Comparison of ENCODE assay signal across 15 cellular contexts in the genomic region with DNA sequence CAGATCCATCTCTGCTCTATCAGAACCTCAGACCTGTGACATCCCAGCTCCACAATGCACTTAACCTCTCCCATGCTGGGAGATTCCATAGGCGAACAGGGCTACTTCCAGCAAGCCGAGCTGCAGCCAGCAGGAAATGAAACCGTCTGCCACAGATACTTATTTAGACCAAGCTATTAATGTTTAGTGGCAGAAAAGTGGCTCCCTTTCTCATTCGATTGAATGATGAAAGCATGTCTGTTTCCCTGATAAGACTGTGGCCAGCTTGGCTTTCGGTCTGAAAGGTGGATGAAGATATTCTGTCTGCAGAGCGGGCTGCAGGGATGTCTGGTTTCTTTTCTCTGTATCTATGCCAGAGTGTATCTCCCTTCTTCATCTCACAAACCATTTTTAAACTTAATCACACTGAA.
DNase-seq lines count a peak whose midpoint lies in the region; ATAC-seq and TF ChIP-seq lines count a peak whose summit lies in the region.
"Had no signal": no experiment of that assay in that cellular context is flagged by ENCODE, and none has a peak within 500 bp of the region (broad histone marks: within the 10 kb centered on the region; RNA-seq: fewer than 3 reads in every experiment).

No MANE protein-coding gene starts in this region.

- no peak overlapping the region for H3K27ac ChIP-seq in coronary artery
- H3K27ac ChIP-seq: SJCRH30, suprapubic skin had no signal

- H3K4me3 ChIP-seq in skeletal muscle satellite cell (ENCODE audit: low read length) (no peak overlapping the region), coronary artery (no peak overlapping the region)
- H3K4me3 ChIP-seq: SJCRH30, suprapubic skin had no signal

- TF ChIP-seq CTCF in HFFc6 (IDR thresholded peaks at IDR 0.05) (no peak), WTC11 (IDR thresholded peaks at IDR 0.05) (no peak), coronary artery (IDR thresholded peaks at IDR 0.05) (no peak)

- no peaks in the 10 kb centered on the region for H3K27me3 ChIP-seq in skeletal muscle satellite cell (ENCODE audit: control insufficient read depth, insufficient read depth, low read length)
- H3K27me3 ChIP-seq: SJCRH30, suprapubic skin had no signal

- no peak for DNase-seq in HFFc6
- peak; percentile 12 for DNase-seq in WTC11 (ENCODE audit: low spot score)
- DNase-seq in iPS-NIHi7 (ENCODE audit: extremely low spot score): peak; percentile 55
- no peak for DNase-seq in activated effector memory CD4-positive, alpha-beta T cell treated with anti-CD3 and anti-CD28 coated beads, Interleukin-2, amount 50 U/mL, for 16 hours
- no peak for DNase-seq in coronary artery (ENCODE audit: low spot score)
- DNase-seq: activated CD8-positive, alpha-beta memory T cell treated with anti-CD3 and anti-CD28 coated beads, Interleukin-2, amount 10 ng/mL, durations not matched to agents 7 days and 5 days; Kasumi-1; NCI-H2029 treated with DMSO at 0.1 percent for 48 hours; NK-92 treated with Interleukin-12 subunit alpha and Interleukin-12 subunit beta, amount 100 ng/mL, for 24 hours; SJCRH30; small intestine had no signal

- H3K9me3 Mint-ChIP-seq in HFFc6 (no peaks in the 10 kb centered on the region), WTC11 (no peaks in the 10 kb centered on the region)
- H3K9me3 Mint-ChIP-seq: dendritic cell treated with granulocyte-macrophage colony-stimulating factor and Interleukin-4, amounts not matched to agents 40 ng/mL and 50 ng/mL, for 4 days had no signal

- H3K4me2 ChIP-seq in skeletal muscle satellite cell (ENCODE audit: low read length): peak overlapping the region; percentile 46

- ATAC-seq in WTC11: peak; percentile 92
- ATAC-seq in GM19467 (IDR thresholded peaks at IDR 0.05; ENCODE audit: unreplicated experiment): no peak
- ATAC-seq: activated CD8-positive, alpha-beta memory T cell treated with anti-CD3 and anti-CD28 coated beads, Interleukin-2, amount 10 ng/mL, durations not matched to agents 7 days and 5 days had no signal

- POLR2A ChIA-PET in WTC11 (lab: Charles Lee): interaction anchor here (0.6 to 0.7 kb wide), 2 partner anchors 18 to 56 kb away, joined by 3 read pairs; no protein-coding TSS in a partner anchor

- peaks cover 28% of the 10 kb centered on the region for H3K4me1 ChIP-seq in skeletal muscle satellite cell (ENCODE audit: control insufficient read depth, insufficient read depth, low read length)
- H3K4me1 ChIP-seq: SJCRH30, suprapubic skin had no signal

- H3K27me3 Mint-ChIP-seq in HFFc6 (ENCODE audit: insufficient read depth): peaks cover 17% of the 10 kb centered on the region
- H3K27me3 Mint-ChIP-seq in WTC11 (ENCODE audit: low read depth): no peaks in the 10 kb centered on the region
- H3K27me3 Mint-ChIP-seq: activated CD8-positive, alpha-beta memory T cell treated with anti-CD3 and anti-CD28 coated beads, Interleukin-2, amount 10 ng/mL, durations not matched to agents 7 days and 5 days; dendritic cell treated with granulocyte-macrophage colony-stimulating factor and Interleukin-4, amounts not matched to agents 40 ng/mL and 50 ng/mL, for 4 days had no signal

- H3K4me3 Mint-ChIP-seq in HFFc6 (peak overlapping the region; percentile 52), WTC11 (no peak overlapping the region)
- H3K4me3 Mint-ChIP-seq: activated CD8-positive, alpha-beta memory T cell treated with anti-CD3 and anti-CD28 coated beads, Interleukin-2, amount 10 ng/mL, durations not matched to agents 7 days and 5 days; dendritic cell treated with granulocyte-macrophage colony-stimulating factor and Interleukin-4, amounts not matched to agents 40 ng/mL and 50 ng/mL, for 4 days had no signal

- H3K27ac Mint-ChIP-seq in HFFc6: peak overlapping the region; percentile 77; the same call in 1 of the 2 replicates
- H3K27ac Mint-ChIP-seq in WTC11: no peak overlapping the region
- H3K27ac Mint-ChIP-seq: activated CD8-positive, alpha-beta memory T cell treated with anti-CD3 and anti-CD28 coated beads, Interleukin-2, amount 10 ng/mL, durations not matched to agents 7 days and 5 days; dendritic cell treated with granulocyte-macrophage colony-stimulating factor and Interleukin-4, amounts not matched to agents 40 ng/mL and 50 ng/mL, for 4 days had no signal

- no peaks in the 10 kb centered on the region for H3K36me3 ChIP-seq in skeletal muscle satellite cell (ENCODE audit: insufficient read depth, low read length)
- H3K36me3 ChIP-seq: SJCRH30, suprapubic skin had no signal

- no peaks in the 10 kb centered on the region for H3K9me3 ChIP-seq in skeletal muscle satellite cell (replicated peaks; ENCODE audit: low read length)
- H3K9me3 ChIP-seq: SJCRH30, suprapubic skin had no signal

- CTCF ChIA-PET in WTC11 (lab: Charles Lee): interaction anchor here (0.8 to 4.4 kb wide), 4 partner anchors 10 to 462 kb away, joined by 3 to 12 read pairs (median 6); no protein-coding TSS in a partner anchor

- H3K36me3 Mint-ChIP-seq in HFFc6 (ENCODE audit: low read depth): peaks cover 60% of the 10 kb centered on the region
- no peaks in the 10 kb centered on the region for H3K36me3 Mint-ChIP-seq in WTC11
- H3K36me3 Mint-ChIP-seq: activated CD8-positive, alpha-beta memory T cell treated with anti-CD3 and anti-CD28 coated beads, Interleukin-2, amount 10 ng/mL, durations not matched to agents 7 days and 5 days had no signal

- H3K4me1 Mint-ChIP-seq in HFFc6 (ENCODE audit: low read depth) (peaks cover 73% of the 10 kb centered on the region), WTC11 (peaks cover 15% of the 10 kb centered on the region)
- H3K4me1 Mint-ChIP-seq: activated CD8-positive, alpha-beta memory T cell treated with anti-CD3 and anti-CD28 coated beads, Interleukin-2, amount 10 ng/mL, durations not matched to agents 7 days and 5 days had no signal

- no peak overlapping the region for H3K9ac ChIP-seq in skeletal muscle satellite cell (ENCODE audit: low read depth, low read length)

TF ChIP-seq in WTC11, 78 proteins besides CTCF, POLR2A, EP300 and RAD21:
- TF ChIP-seq MXD4 (CRISPR knock-in tag; IDR thresholded peaks at IDR 0.05; ENCODE audit: borderline replicate concordance) (no peak), ZNF423 (CRISPR knock-in tag; IDR thresholded peaks at IDR 0.05) (no peak), GTF2I (CRISPR knock-in tag; conservative IDR thresholded peaks at IDR 0.05) (no peak)
- TF ChIP-seq, protein P1, sequence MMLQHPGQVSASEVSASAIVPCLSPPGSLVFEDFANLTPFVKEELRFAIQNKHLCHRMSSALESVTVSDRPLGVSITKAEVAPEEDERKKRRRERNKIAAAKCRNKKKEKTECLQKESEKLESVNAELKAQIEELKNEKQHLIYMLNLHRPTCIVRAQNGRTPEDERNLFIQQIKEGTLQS (CRISPR knock-in tag; conservative IDR thresholded peaks at IDR 0.05): no peak

Comparison
In these comparisons a context has a peak if more than half of its experiments do, and no peak if none do; other contexts are left out.
1. DNase-seq: peak in WTC11 (single experiment) and iPS-NIHi7 (single experiment); none in HFFc6 (single experiment), activated effector memory CD4-positive, alpha-beta T cell treated with anti-CD3 and anti-CD28 coated beads, Interleukin-2, amount 50 U/mL, for 16 hours (single experiment) and coronary artery (single experiment).